21 cellular contexts compared by ENCODE assay signal in genomic region chr5:35485487-35485886, GRCh38.
DNase-seq lines count a peak whose midpoint lies in the region; ATAC-seq, FAIRE-seq and TF ChIP-seq lines count a peak whose summit lies in the region.
"Had no signal": no experiment of that assay in that cellular context is flagged by ENCODE, and none has a peak within 500 bp of the region (broad histone marks: within the 10 kb centered on the region; RNA-seq: fewer than 3 reads in every experiment).

No MANE protein-coding gene starts in this region.

- no peak overlapping the region for H3K4me3 ChIP-seq in liver (ENCODE audit: low read depth in 1 of 3, low read length in 3 of 3)
- H3K4me3 ChIP-seq in pancreas: no peak overlapping the region
- H3K4me3 ChIP-seq: BLaER1 had no signal

- DNase-seq in GM18507 (ENCODE audit: extremely low spot score, insufficient read length, low read depth): no peak
- no peak for DNase-seq in pancreas
- DNase-seq in activated gamma-delta T cell (lab: John Stamatoyannopoulos, UW): no peak
- DNase-seq in DMS114 treated with DMSO at 0.1 percent for 48 hours (lab: John Stamatoyannopoulos, UW; ENCODE audit: unreplicated experiment): no peak
- DNase-seq: CD4-positive, alpha-beta T cell; CD8-positive, alpha-beta memory T cell; DMS 273 treated with DMSO at 0.1 percent for 48 hours; DMS53; DND-41; H7; HCEC 1CT had no signal

- no peaks in the 10 kb centered on the region for H3K27me3 ChIP-seq in liver (ENCODE audit: control insufficient read depth in 4 of 4, insufficient read depth in 4 of 4, low read length in 3 of 4)
- H3K27me3 ChIP-seq in pancreas: no peaks in the 10 kb centered on the region
- H3K27me3 ChIP-seq: BLaER1 had no signal

- TF ChIP-seq RAD21 in liver (IDR thresholded peaks at IDR 0.05): peak in 1 of 2 donors; percentile 28

- H3K9me3 ChIP-seq in liver (ENCODE audit: control insufficient read depth in 4 of 4, low read length in 3 of 4) (no peaks in the 10 kb centered on the region), pancreas (no peaks in the 10 kb centered on the region)
- H3K9me3 ChIP-seq: BLaER1 had no signal

- H3K27ac ChIP-seq in liver (ENCODE audit: low read depth in 1 of 2, low read length in 2 of 2) (peak overlapping the region; percentile 1 to 11), pancreas (no peak overlapping the region)
- H3K27ac ChIP-seq: 22Rv1, BLaER1 had no signal

- TF ChIP-seq CTCF in liver (IDR thresholded peaks at IDR 0.05; ENCODE audit: low read depth, low read length, missing input control): no peak
- TF ChIP-seq CTCF in pancreas (IDR thresholded peaks at IDR 0.05): no peak

- H3K36me3 ChIP-seq in liver (ENCODE audit: control insufficient read depth in 4 of 4, insufficient read depth in 3 of 4, low read depth in 1 of 4, low read length in 3 of 4): no peaks in the 10 kb centered on the region
- no peaks in the 10 kb centered on the region for H3K36me3 ChIP-seq in pancreas
- H3K36me3 ChIP-seq: BLaER1 had no signal

- FAIRE-seq in GM18507 (lab: Jason Lieb, UNC): peak; percentile 29
- FAIRE-seq in endometrium (lab: Jason Lieb, UNC): peak; percentile 33
- FAIRE-seq in pancreas (lab: Jason Lieb, UNC): peak; percentile 32
- FAIRE-seq: A204.1, D721Med, G401.6, GM12892, H1 had no signal

- H3K9ac ChIP-seq in liver (ENCODE audit: low read depth in 1 of 2, low read length in 2 of 2): no peak overlapping the region
- H3K9ac ChIP-seq: BLaER1 had no signal

- H3K4me1 ChIP-seq in liver (ENCODE audit: control insufficient read depth in 4 of 4, insufficient read depth in 4 of 4, low read length in 3 of 4): peaks cover 7 to 31% (median 26%) of the 10 kb centered on the region in 4 donors
- H3K4me1 ChIP-seq in pancreas: peaks cover 0 to 14% (median 10%) of the 10 kb centered on the region in 3 donors
- H3K4me1 ChIP-seq: BLaER1 had no signal

- intact Hi-C loops in pancreas (cut with DNase I): no loop called here

- ATAC-seq in pancreas: no peak
- no peak for ATAC-seq in GM18520 (IDR thresholded peaks at IDR 0.05; ENCODE audit: unreplicated experiment)

TF ChIP-seq in liver, 16 proteins besides CTCF, POLR2A, EP300 and RAD21:
- no peak for TF ChIP-seq GABPA (IDR thresholded peaks at IDR 0.05 in 1 of 2, conservative IDR thresholded peaks at IDR 0.05 in 1 of 2)
- TF ChIP-seq RXRA (IDR thresholded peaks at IDR 0.05): no peak
- TF ChIP-seq, protein P1, sequence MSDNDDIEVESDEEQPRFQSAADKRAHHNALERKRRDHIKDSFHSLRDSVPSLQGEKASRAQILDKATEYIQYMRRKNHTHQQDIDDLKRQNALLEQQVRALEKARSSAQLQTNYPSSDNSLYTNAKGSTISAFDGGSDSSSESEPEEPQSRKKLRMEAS (IDR thresholded peaks at IDR 0.05): no peak
- TF ChIP-seq YY1 (IDR thresholded peaks at IDR 0.05): no peak
- TF ChIP-seq FOXA2 (IDR thresholded peaks at IDR 0.05): peak; percentile 34
- TF ChIP-seq, protein P2, sequence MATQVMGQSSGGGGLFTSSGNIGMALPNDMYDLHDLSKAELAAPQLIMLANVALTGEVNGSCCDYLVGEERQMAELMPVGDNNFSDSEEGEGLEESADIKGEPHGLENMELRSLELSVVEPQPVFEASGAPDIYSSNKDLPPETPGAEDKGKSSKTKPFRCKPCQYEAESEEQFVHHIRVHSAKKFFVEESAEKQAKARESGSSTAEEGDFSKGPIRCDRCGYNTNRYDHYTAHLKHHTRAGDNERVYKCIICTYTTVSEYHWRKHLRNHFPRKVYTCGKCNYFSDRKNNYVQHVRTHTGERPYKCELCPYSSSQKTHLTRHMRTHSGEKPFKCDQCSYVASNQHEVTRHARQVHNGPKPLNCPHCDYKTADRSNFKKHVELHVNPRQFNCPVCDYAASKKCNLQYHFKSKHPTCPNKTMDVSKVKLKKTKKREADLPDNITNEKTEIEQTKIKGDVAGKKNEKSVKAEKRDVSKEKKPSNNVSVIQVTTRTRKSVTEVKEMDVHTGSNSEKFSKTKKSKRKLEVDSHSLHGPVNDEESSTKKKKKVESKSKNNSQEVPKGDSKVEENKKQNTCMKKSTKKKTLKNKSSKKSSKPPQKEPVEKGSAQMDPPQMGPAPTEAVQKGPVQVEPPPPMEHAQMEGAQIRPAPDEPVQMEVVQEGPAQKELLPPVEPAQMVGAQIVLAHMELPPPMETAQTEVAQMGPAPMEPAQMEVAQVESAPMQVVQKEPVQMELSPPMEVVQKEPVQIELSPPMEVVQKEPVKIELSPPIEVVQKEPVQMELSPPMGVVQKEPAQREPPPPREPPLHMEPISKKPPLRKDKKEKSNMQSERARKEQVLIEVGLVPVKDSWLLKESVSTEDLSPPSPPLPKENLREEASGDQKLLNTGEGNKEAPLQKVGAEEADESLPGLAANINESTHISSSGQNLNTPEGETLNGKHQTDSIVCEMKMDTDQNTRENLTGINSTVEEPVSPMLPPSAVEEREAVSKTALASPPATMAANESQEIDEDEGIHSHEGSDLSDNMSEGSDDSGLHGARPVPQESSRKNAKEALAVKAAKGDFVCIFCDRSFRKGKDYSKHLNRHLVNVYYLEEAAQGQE (IDR thresholded peaks at IDR 0.05): no peak
- no peak for TF ChIP-seq SP1 (IDR thresholded peaks at IDR 0.05)
- TF ChIP-seq, protein P3, sequence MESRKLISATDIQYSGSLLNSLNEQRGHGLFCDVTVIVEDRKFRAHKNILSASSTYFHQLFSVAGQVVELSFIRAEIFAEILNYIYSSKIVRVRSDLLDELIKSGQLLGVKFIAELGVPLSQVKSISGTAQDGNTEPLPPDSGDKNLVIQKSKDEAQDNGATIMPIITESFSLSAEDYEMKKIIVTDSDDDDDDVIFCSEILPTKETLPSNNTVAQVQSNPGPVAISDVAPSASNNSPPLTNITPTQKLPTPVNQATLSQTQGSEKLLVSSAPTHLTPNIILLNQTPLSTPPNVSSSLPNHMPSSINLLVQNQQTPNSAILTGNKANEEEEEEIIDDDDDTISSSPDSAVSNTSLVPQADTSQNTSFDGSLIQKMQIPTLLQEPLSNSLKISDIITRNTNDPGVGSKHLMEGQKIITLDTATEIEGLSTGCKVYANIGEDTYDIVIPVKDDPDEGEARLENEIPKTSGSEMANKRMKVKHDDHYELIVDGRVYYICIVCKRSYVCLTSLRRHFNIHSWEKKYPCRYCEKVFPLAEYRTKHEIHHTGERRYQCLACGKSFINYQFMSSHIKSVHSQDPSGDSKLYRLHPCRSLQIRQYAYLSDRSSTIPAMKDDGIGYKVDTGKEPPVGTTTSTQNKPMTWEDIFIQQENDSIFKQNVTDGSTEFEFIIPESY (IDR thresholded peaks at IDR 0.05): no peak
- TF ChIP-seq JUND (IDR thresholded peaks at IDR 0.05): peak in 1 of 2 donors; percentile 56
- TF ChIP-seq HNF4A (conservative IDR thresholded peaks at IDR 0.05): peak; percentile 37 to 71
- TF ChIP-seq HNF4G (IDR thresholded peaks at IDR 0.05): no peak
- TF ChIP-seq NR2F2 (IDR thresholded peaks at IDR 0.05): no peak
- no peak for TF ChIP-seq TAF1 (conservative IDR thresholded peaks at IDR 0.05)
- TF ChIP-seq, protein P4, sequence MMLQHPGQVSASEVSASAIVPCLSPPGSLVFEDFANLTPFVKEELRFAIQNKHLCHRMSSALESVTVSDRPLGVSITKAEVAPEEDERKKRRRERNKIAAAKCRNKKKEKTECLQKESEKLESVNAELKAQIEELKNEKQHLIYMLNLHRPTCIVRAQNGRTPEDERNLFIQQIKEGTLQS (IDR thresholded peaks at IDR 0.05): no peak
- no peak for TF ChIP-seq EGR1 (IDR thresholded peaks at IDR 0.05; ENCODE audit: low read depth in 2 of 2)

Comparison
In these comparisons a context has a peak if more than half of its experiments do, and no peak if none do; other contexts are left out.
1. H3K27ac ChIP-seq: peak in liver (2 of 2); none in pancreas (0 of 4).